23 cellular contexts compared by ENCODE assay signal in the genomic region with DNA sequence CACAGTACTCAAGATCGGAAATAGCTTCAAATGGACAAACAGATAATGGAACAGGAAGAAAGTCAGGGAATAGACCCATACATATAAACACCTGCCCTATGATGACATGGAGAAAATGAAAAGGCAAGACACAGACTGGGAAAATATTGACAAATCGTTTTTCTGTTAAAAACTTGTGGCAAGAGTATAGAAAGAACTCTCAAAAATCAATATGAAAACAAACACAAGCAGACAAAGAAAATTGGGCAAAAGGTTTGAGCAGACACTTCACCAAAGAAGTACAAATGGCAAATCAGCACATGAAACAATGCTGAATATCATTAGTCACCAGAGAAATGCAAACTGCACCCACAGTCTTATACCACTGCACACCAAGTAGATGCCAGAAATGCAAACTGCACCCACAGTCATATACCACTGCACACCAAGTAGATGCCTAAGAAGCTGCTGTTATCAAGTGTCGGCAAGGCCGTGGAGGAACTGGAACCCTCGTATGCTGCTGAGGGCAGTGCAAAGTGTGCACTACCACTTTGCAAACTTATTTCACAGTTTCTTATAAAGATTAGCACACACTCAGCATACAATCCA.
DNase-seq lines count a peak whose midpoint lies in the region; ATAC-seq, FAIRE-seq and TF ChIP-seq lines count a peak whose summit lies in the region.
"Had no signal": no experiment of that assay in that cellular context is flagged by ENCODE, and none has a peak within 500 bp of the region (broad histone marks: within the 10 kb centered on the region; RNA-seq: fewer than 3 reads in every experiment).

No MANE protein-coding gene starts in this region.

- H3K4me3 ChIP-seq in OCI-LY7 (ENCODE audit: low read depth, low read length, poor library complexity, severe bottlenecking) = no peak overlapping the region
- H3K4me3 ChIP-seq: esophagus squamous epithelium, left ventricle myocardium inferior, SJSA1 had no signal

- no peaks in the 10 kb centered on the region for H4K20me1 ChIP-seq in OCI-LY7 (ENCODE audit: insufficient read depth, low read length)

- POLR2A ChIA-PET in OCI-LY7 (lab: Charles Lee) = no interaction called here

- no peak overlapping the region for H3K27ac ChIP-seq in OCI-LY7 (ENCODE audit: low read depth, low read length, poor library complexity, severe bottlenecking)
- H3K27ac ChIP-seq: esophagus squamous epithelium, left ventricle myocardium inferior, SJSA1 had no signal

- TF ChIP-seq CTCF in OCI-LY7 (conservative IDR thresholded peaks at IDR 0.05; ENCODE audit: low read length) (no peak), chondrocyte (IDR thresholded peaks at IDR 0.05) (no peak)

- no peak overlapping the region for H3K4me3 Mint-ChIP-seq in stimulated activated naive CD8-positive, alpha-beta T cell treated with anti-CD3 and anti-CD28 coated beads, Interleukin-15, amount 100 ng/mL, for 72 hours
- H3K4me3 Mint-ChIP-seq in activated naive CD8-positive, alpha-beta T cell treated with anti-CD3 and anti-CD28 coated beads, Interleukin-2, amount 50 U/mL, for 24 hours = no peak overlapping the region
- no peak overlapping the region for H3K4me3 Mint-ChIP-seq in chondrocyte (ENCODE audit: unreplicated experiment)

- TSS peak; percentile 21 for BruUV-seq in OCI-LY7 (replicated peaks; lab: Mats Ljungman, UMichigan)

- peak overlapping the region in 1 of 2 donors; percentile 4 for H3K27ac Mint-ChIP-seq in stimulated activated naive CD8-positive, alpha-beta T cell treated with anti-CD3 and anti-CD28 coated beads, Interleukin-15, amount 100 ng/mL, for 72 hours
- H3K27ac Mint-ChIP-seq in activated naive CD8-positive, alpha-beta T cell treated with anti-CD3 and anti-CD28 coated beads, Interleukin-2, amount 50 U/mL, for 24 hours = peak overlapping the region; percentile 66
- no peak overlapping the region for H3K27ac Mint-ChIP-seq in chondrocyte (ENCODE audit: unreplicated experiment)

- H3K79me2 ChIP-seq in OCI-LY7 (ENCODE audit: insufficient read depth, low read depth, low read length) = no peaks in the 10 kb centered on the region

- ATAC-seq in stimulated activated naive CD8-positive, alpha-beta T cell treated with anti-CD3 and anti-CD28 coated beads, Interleukin-15, Interleukin-2, amounts not matched to agents 100 U/mL and 50 U/mL, for 24 hours = peak; percentile 22
- ATAC-seq in stimulated activated naive CD8-positive, alpha-beta T cell treated with anti-CD3 and anti-CD28 coated beads, Interleukin-15, amount 100 ng/mL, for 72 hours = no peak
- peak; percentile 61 for ATAC-seq in activated naive CD8-positive, alpha-beta T cell treated with anti-CD3 and anti-CD28 coated beads, Interleukin-2, amount 50 U/mL, for 24 hours

- no peak overlapping the region for H2AFZ ChIP-seq in OCI-LY7 (ENCODE audit: low read length)

- H3K9me3 ChIP-seq in OCI-LY7 (ENCODE audit: low read length) = no peaks in the 10 kb centered on the region
- H3K9me3 ChIP-seq: esophagus squamous epithelium, left ventricle myocardium inferior, SJSA1 had no signal

- no peaks in the 10 kb centered on the region for H3K27me3 Mint-ChIP-seq in stimulated activated naive CD8-positive, alpha-beta T cell treated with anti-CD3 and anti-CD28 coated beads, Interleukin-15, amount 100 ng/mL, for 72 hours
- no peaks in the 10 kb centered on the region for H3K27me3 Mint-ChIP-seq in activated naive CD8-positive, alpha-beta T cell treated with anti-CD3 and anti-CD28 coated beads, Interleukin-2, amount 50 U/mL, for 24 hours
- H3K27me3 Mint-ChIP-seq in chondrocyte (ENCODE audit: low read depth) = no peaks in the 10 kb centered on the region

- H3K9me2 ChIP-seq in OCI-LY7 (ENCODE audit: insufficient read depth, low read length) = no peaks in the 10 kb centered on the region

- DNase-seq in stimulated activated naive CD8-positive, alpha-beta T cell treated with anti-CD3 and anti-CD28 coated beads, Interleukin-15, Interleukin-2, amounts not matched to agents 100 U/mL and 50 U/mL, for 24 hours = no peak
- DNase-seq in stimulated activated naive CD8-positive, alpha-beta T cell treated with anti-CD3 and anti-CD28 coated beads, Interleukin-15, amount 100 ng/mL, for 72 hours = no peak
- DNase-seq in OCI-LY7 (ENCODE audit: low spot score) (no peak), urothelium cell line (ENCODE audit: low spot score) (no peak), hippocampal formation (lab: John Stamatoyannopoulos, UW) (no peak), NOMO-1 (lab: John Stamatoyannopoulos, UW; ENCODE audit: unreplicated experiment in 2 of 2) (no peak), chondrocyte (ENCODE audit: low spot score) (no peak)
- no peak for DNase-seq in activated naive CD8-positive, alpha-beta T cell treated with anti-CD3 and anti-CD28 coated beads, Interleukin-2, amount 50 U/mL, for 24 hours
- DNase-seq: C1 segment of cervical spinal cord; cerebellar nuclear complex; DMS53; effector memory CD4-positive, alpha-beta T cell; esophagus squamous epithelium; left ventricle myocardium inferior; NCI-H1417; NCI-H2171 treated with DMSO at 0.1 percent for 48 hours; NCI-H748 treated with DMSO at 0.1 percent for 48 hours; occipital lobe; stimulated activated CD4-positive, alpha-beta T cell treated with anti-CD3 and anti-CD28 coated beads, Interleukin-4, amount 100 ng/mL, for 4 hours; T-helper 9 cell had no signal

- H3K9me3 Mint-ChIP-seq in stimulated activated naive CD8-positive, alpha-beta T cell treated with anti-CD3 and anti-CD28 coated beads, Interleukin-15, amount 100 ng/mL, for 72 hours = peaks cover 13 to 14% of the 10 kb centered on the region in 2 donors
- peaks cover 22% of the 10 kb centered on the region for H3K9me3 Mint-ChIP-seq in activated naive CD8-positive, alpha-beta T cell treated with anti-CD3 and anti-CD28 coated beads, Interleukin-2, amount 50 U/mL, for 24 hours
- H3K9me3 Mint-ChIP-seq in chondrocyte (ENCODE audit: low read depth) = no peaks in the 10 kb centered on the region

- CTCF ChIA-PET in OCI-LY7 (lab: Charles Lee; ENCODE audit: unreplicated experiment) = no interaction called here

- no peaks in the 10 kb centered on the region for H3K4me1 ChIP-seq in OCI-LY7 (ENCODE audit: insufficient read depth, low read length, poor library complexity, severe bottlenecking)

- H3K4me2 ChIP-seq in OCI-LY7 (ENCODE audit: low read length) = no peak overlapping the region

- intact Hi-C loops in OCI-LY7 (cut with micrococcal nuclease; ENCODE audit: unreplicated experiment) = no loop called here

- peaks cover 81% of the 10 kb centered on the region for H3K4me1 Mint-ChIP-seq in stimulated activated naive CD8-positive, alpha-beta T cell treated with anti-CD3 and anti-CD28 coated beads, Interleukin-15, amount 100 ng/mL, for 72 hours
- H3K4me1 Mint-ChIP-seq in activated naive CD8-positive, alpha-beta T cell treated with anti-CD3 and anti-CD28 coated beads, Interleukin-2, amount 50 U/mL, for 24 hours = peaks cover 90% of the 10 kb centered on the region
- peaks cover 33% of the 10 kb centered on the region for H3K4me1 Mint-ChIP-seq in chondrocyte (ENCODE audit: low read depth)

- peak; percentile 35 for FAIRE-seq in urothelium cell line (lab: Jason Lieb, UNC)
- FAIRE-seq: astrocyte, GM18507 had no signal

- H3K36me3 Mint-ChIP-seq in activated naive CD8-positive, alpha-beta T cell treated with anti-CD3 and anti-CD28 coated beads, Interleukin-2, amount 50 U/mL, for 24 hours (ENCODE audit: low read depth) = peaks cover 33% of the 10 kb centered on the region
- H3K36me3 Mint-ChIP-seq in chondrocyte (ENCODE audit: low read depth) = peaks cover 7% of the 10 kb centered on the region

- peaks cover 12% of the 10 kb centered on the region; the same call in 1 of the 2 replicates for H3K36me3 ChIP-seq in OCI-LY7 (ENCODE audit: insufficient read depth, low read length)
- H3K36me3 ChIP-seq: left ventricle myocardium inferior had no signal
